11 cellular contexts compared by ENCODE assay signal in genomic region chr1:1326075-1326605, GRCh38. TPM values are rescaled to one million over a fixed set of nuclear protein-coding genes. Genes with fewer than 3 reads are reported as not detected.
A peak's percentile ranks its signal among the peaks of the same experiment; 100 is the strongest.
DNase-seq lines count a peak whose midpoint lies in the region; FAIRE-seq and TF ChIP-seq lines count a peak whose summit lies in the region.
"Had no signal": no experiment of that assay in that cellular context is flagged by ENCODE, and none has a peak within 500 bp of the region (broad histone marks: within the 10 kb centered on the region; RNA-seq: fewer than 3 reads in every experiment).

No MANE protein-coding gene starts in this region.

- no peaks in the 10 kb centered on the region for H3K27me3 Mint-ChIP-seq in activated naive CD4-positive, alpha-beta T cell treated with anti-CD3 and anti-CD28 coated beads for 36 hours (ENCODE audit: low read depth)
- H3K27me3 Mint-ChIP-seq in activated T-helper 1 cell treated with anti-CD3 and anti-CD28 coated beads, Interleukin-12 subunit alpha, Interleukin-12 subunit beta, Interleukin-2, Interleukin-4 antibody, amounts not matched to agents 30 ng/mL and 10 ng/mL and 1 ng/mL, durations not matched to agents 14 hours and 24 hours and 36 hours (ENCODE audit: insufficient read depth) = no peaks in the 10 kb centered on the region
- H3K27me3 Mint-ChIP-seq in immature natural killer cell (ENCODE audit: low read depth in 3 of 3) = peaks cover 1 to 5% (median 4%) of the 10 kb centered on the region in 3 donors

- peaks cover 32% of the 10 kb centered on the region for H3K4me1 Mint-ChIP-seq in activated naive CD4-positive, alpha-beta T cell treated with anti-CD3 and anti-CD28 coated beads for 36 hours (ENCODE audit: low read depth)
- H3K4me1 Mint-ChIP-seq in activated T-helper 1 cell treated with anti-CD3 and anti-CD28 coated beads, Interleukin-12 subunit alpha, Interleukin-12 subunit beta, Interleukin-2, Interleukin-4 antibody, amounts not matched to agents 30 ng/mL and 10 ng/mL and 1 ng/mL, durations not matched to agents 14 hours and 24 hours and 36 hours (ENCODE audit: low read depth) = peaks cover 20% of the 10 kb centered on the region
- peaks cover 20 to 26% of the 10 kb centered on the region in 2 donors for H3K4me1 Mint-ChIP-seq in immature natural killer cell

- peak overlapping the region; percentile 87 for H3K4me3 Mint-ChIP-seq in activated naive CD4-positive, alpha-beta T cell treated with anti-CD3 and anti-CD28 coated beads for 36 hours
- H3K4me3 Mint-ChIP-seq in activated T-helper 1 cell treated with anti-CD3 and anti-CD28 coated beads, Interleukin-12 subunit alpha, Interleukin-12 subunit beta, Interleukin-2, Interleukin-4 antibody, amounts not matched to agents 30 ng/mL and 10 ng/mL and 1 ng/mL, durations not matched to agents 14 hours and 24 hours and 36 hours = peak overlapping the region; percentile 76
- H3K4me3 Mint-ChIP-seq in immature natural killer cell = peak overlapping the region; percentile 20 to 59 (median 47)

- H3K27ac Mint-ChIP-seq in activated naive CD4-positive, alpha-beta T cell treated with anti-CD3 and anti-CD28 coated beads for 36 hours = no peak overlapping the region
- H3K27ac Mint-ChIP-seq in activated T-helper 1 cell treated with anti-CD3 and anti-CD28 coated beads, Interleukin-12 subunit alpha, Interleukin-12 subunit beta, Interleukin-2, Interleukin-4 antibody, amounts not matched to agents 30 ng/mL and 10 ng/mL and 1 ng/mL, durations not matched to agents 14 hours and 24 hours and 36 hours = peak overlapping the region; percentile 29
- H3K27ac Mint-ChIP-seq in immature natural killer cell = no peak overlapping the region

- DNase-seq in activated naive CD4-positive, alpha-beta T cell treated with anti-CD3 and anti-CD28 coated beads for 36 hours = no peak
- no peak for DNase-seq in activated naive CD4-positive, alpha-beta T cell treated with anti-CD3 and anti-CD28 coated beads, Interleukin-2, amount 50 U/mL, for 16 hours
- DNase-seq in activated T-helper 1 cell treated with anti-CD3 and anti-CD28 coated beads, Interleukin-12 subunit alpha, Interleukin-12 subunit beta, Interleukin-2, Interleukin-4 antibody, amounts not matched to agents 30 ng/mL and 10 ng/mL and 1 ng/mL, durations not matched to agents 14 hours and 24 hours and 36 hours (ENCODE audit: low spot score) = no peak
- no peak for DNase-seq in immature natural killer cell
- no peak for DNase-seq in suprapubic skin (ENCODE audit: low spot score in 2 of 2)
- no peak for DNase-seq in SIG-M5 treated with dmso at 0.1 percent for 504 hours (lab: John Stamatoyannopoulos, UW; ENCODE audit: unreplicated experiment)
- DNase-seq in GM12891 (ENCODE audit: insufficient read length, low spot score) = no peak
- no peak for DNase-seq in SK-N-DZ (ENCODE audit: low spot score)
- DNase-seq: aorta, MV-4-11 had no signal

- H3K9me3 Mint-ChIP-seq in activated naive CD4-positive, alpha-beta T cell treated with anti-CD3 and anti-CD28 coated beads for 36 hours = no peaks in the 10 kb centered on the region
- H3K9me3 Mint-ChIP-seq in activated T-helper 1 cell treated with anti-CD3 and anti-CD28 coated beads, Interleukin-12 subunit alpha, Interleukin-12 subunit beta, Interleukin-2, Interleukin-4 antibody, amounts not matched to agents 30 ng/mL and 10 ng/mL and 1 ng/mL, durations not matched to agents 14 hours and 24 hours and 36 hours = no peaks in the 10 kb centered on the region
- H3K9me3 Mint-ChIP-seq in immature natural killer cell = no peaks in the 10 kb centered on the region

- intact Hi-C loops in activated naive CD4-positive, alpha-beta T cell treated with anti-CD3 and anti-CD28 coated beads for 36 hours (cut with micrococcal nuclease) = no loop called here
- intact Hi-C loops in activated T-helper 1 cell treated with anti-CD3 and anti-CD28 coated beads, Interleukin-12 subunit alpha, Interleukin-12 subunit beta, Interleukin-2, Interleukin-4 antibody, amounts not matched to agents 30 ng/mL and 10 ng/mL and 1 ng/mL, durations not matched to agents 14 hours and 24 hours and 36 hours (cut with micrococcal nuclease) = no loop called here

- H3K27ac ChIP-seq in suprapubic skin = peak overlapping the region; percentile 89

- FAIRE-seq in GM12891 (lab: Jason Lieb, UNC) = no peak

- TF ChIP-seq POLR2A in suprapubic skin (IDR thresholded peaks at IDR 0.05) (no peak), GM12891 (IDR thresholded peaks at IDR 0.05; ENCODE audit: low read depth, low read length) (no peak)

- TF ChIP-seq EP300 in suprapubic skin (IDR thresholded peaks at IDR 0.05) = no peak

- H3K27me3 ChIP-seq in suprapubic skin = no peaks in the 10 kb centered on the region

- H3K36me3 ChIP-seq in suprapubic skin = peaks cover 21% of the 10 kb centered on the region

- H3K4me1 ChIP-seq in suprapubic skin = peaks cover 56% of the 10 kb centered on the region

- no peaks in the 10 kb centered on the region for H3K9me3 ChIP-seq in suprapubic skin

- CTCF ChIA-PET in activated naive CD4-positive, alpha-beta T cell treated with anti-CD3 and anti-CD28 coated beads for 36 hours (lab: Charles Lee) = no interaction called here

- no peak for TF ChIP-seq CTCF in suprapubic skin (IDR thresholded peaks at IDR 0.05)

- WGBS in suprapubic skin = 63% methylated on average over 8 of the region's 8 CpGs

- peaks cover 3% of the 10 kb centered on the region for H3K36me3 Mint-ChIP-seq in activated naive CD4-positive, alpha-beta T cell treated with anti-CD3 and anti-CD28 coated beads for 36 hours (ENCODE audit: low read depth)
- H3K36me3 Mint-ChIP-seq in activated T-helper 1 cell treated with anti-CD3 and anti-CD28 coated beads, Interleukin-12 subunit alpha, Interleukin-12 subunit beta, Interleukin-2, Interleukin-4 antibody, amounts not matched to agents 30 ng/mL and 10 ng/mL and 1 ng/mL, durations not matched to agents 14 hours and 24 hours and 36 hours (ENCODE audit: low read depth) = peaks cover 3% of the 10 kb centered on the region
- H3K36me3 Mint-ChIP-seq in immature natural killer cell = no peaks in the 10 kb centered on the region

- peak overlapping the region; percentile 90 for H3K4me3 ChIP-seq in suprapubic skin

TF ChIP-seq in GM12891, 5 proteins besides CTCF, POLR2A, EP300 and RAD21 (continues in another document):
- no peak for TF ChIP-seq SPI1 (IDR thresholded peaks at IDR 0.05; ENCODE audit: low read depth, low read length)
- no peak for TF ChIP-seq POLR2AphosphoS5 (IDR thresholded peaks at IDR 0.05; ENCODE audit: low read depth, low read length)

RNA-seq across cellular contexts. Expression of gene CPTP, which starts 1.5 kb away (rescaled TPM):
- 1 to 10 TPM; 5.6 to 5.7 TPM for total RNA-seq in activated naive CD4-positive, alpha-beta T cell treated with anti-CD3 and anti-CD28 coated beads for 36 hours
- 13.6 and 14.6 TPM in 2 replicates for total RNA-seq in activated T-helper 1 cell treated with anti-CD3 and anti-CD28 coated beads, Interleukin-12 subunit alpha, Interleukin-12 subunit beta, Interleukin-2, Interleukin-4 antibody, amounts not matched to agents 30 ng/mL and 10 ng/mL and 1 ng/mL, durations not matched to agents 14 hours and 24 hours and 36 hours
- polyA plus RNA-seq in immature natural killer cell = 10 to 100 TPM in 2 of 3 donors, 1 to 10 TPM in 1; 9.2 to 23.7 (median 10.5) TPM
- total RNA-seq in suprapubic skin = 10 to 100 TPM; 32.5 to 60.4 (median 54.3) TPM
- 11.6 TPM for polyA plus RNA-seq in GM12891 (2012; ENCODE audit: low read depth, missing spikeins)
- polyA plus RNA-seq in SK-N-DZ (2014; cell fraction: cytosol; rRNA removed) = 10.0 and 10.7 TPM in 2 replicates
- 5.8 and 6.7 TPM in 2 replicates for polyA plus RNA-seq in SK-N-DZ (2014; cell fraction: nucleus; rRNA removed)

RNA-seq across cellular contexts. Expression of gene INTS11, which starts 1.7 kb away (rescaled TPM):
- total RNA-seq in activated naive CD4-positive, alpha-beta T cell treated with anti-CD3 and anti-CD28 coated beads for 36 hours = 100 to 1,000 TPM; 117 to 118 TPM
- total RNA-seq in activated T-helper 1 cell treated with anti-CD3 and anti-CD28 coated beads, Interleukin-12 subunit alpha, Interleukin-12 subunit beta, Interleukin-2, Interleukin-4 antibody, amounts not matched to agents 30 ng/mL and 10 ng/mL and 1 ng/mL, durations not matched to agents 14 hours and 24 hours and 36 hours = 144 and 147 TPM in 2 replicates
- 10 to 100 TPM; 62.1 to 68.8 (median 67.5) TPM for polyA plus RNA-seq in immature natural killer cell
- 100 to 1,000 TPM; 105 to 242 (median 151) TPM for total RNA-seq in suprapubic skin
- polyA plus RNA-seq in GM12891 (2012; ENCODE audit: low read depth, missing spikeins) = 53.4 TPM
- polyA plus RNA-seq in SK-N-DZ (2014; cell fraction: cytosol; rRNA removed) = 73.2 and 97.2 TPM in 2 replicates
- polyA plus RNA-seq in SK-N-DZ (2014; cell fraction: nucleus; rRNA removed) = 426 and 497 TPM in 2 replicates

RNA-seq across cellular contexts. Expression of gene TAS1R3, which starts 4.9 kb away (rescaled TPM):
- under 1 TPM; 0.10 to 0.14 TPM for total RNA-seq in activated naive CD4-positive, alpha-beta T cell treated with anti-CD3 and anti-CD28 coated beads for 36 hours
- 0.22 and 0.34 TPM in 2 replicates for total RNA-seq in activated T-helper 1 cell treated with anti-CD3 and anti-CD28 coated beads, Interleukin-12 subunit alpha, Interleukin-12 subunit beta, Interleukin-2, Interleukin-4 antibody, amounts not matched to agents 30 ng/mL and 10 ng/mL and 1 ng/mL, durations not matched to agents 14 hours and 24 hours and 36 hours
- polyA plus RNA-seq in immature natural killer cell = under 1 TPM in 1 of 3 donors, not detected in 2; 0.08 TPM
- total RNA-seq in suprapubic skin = 1 to 10 TPM in 1 of 4 donors, under 1 TPM in 3; 0.56 to 1.8 (median 0.82) TPM
- polyA plus RNA-seq in GM12891 (2012; ENCODE audit: low read depth, missing spikeins) = 0.50 TPM
- polyA plus RNA-seq in SK-N-DZ (2014; cell fraction: cytosol; rRNA removed) = 0.07 and 0.33 TPM in 2 replicates
- polyA plus RNA-seq in SK-N-DZ (2014; cell fraction: nucleus; rRNA removed) = 0.54 and 0.69 TPM in 2 replicates
- polyA plus RNA-seq: CD14-positive monocyte had no signal

RNA-seq across cellular contexts. Expression of gene PUSL1, which starts 17.7 kb away (rescaled TPM):
- total RNA-seq in activated naive CD4-positive, alpha-beta T cell treated with anti-CD3 and anti-CD28 coated beads for 36 hours = 10 to 100 TPM; 17.0 to 17.6 TPM
- total RNA-seq in activated T-helper 1 cell treated with anti-CD3 and anti-CD28 coated beads, Interleukin-12 subunit alpha, Interleukin-12 subunit beta, Interleukin-2, Interleukin-4 antibody, amounts not matched to agents 30 ng/mL and 10 ng/mL and 1 ng/mL, durations not matched to agents 14 hours and 24 hours and 36 hours = 34.6 and 36.8 TPM in 2 replicates
- polyA plus RNA-seq in immature natural killer cell = 10 to 100 TPM; 17.3 to 25.4 (median 18.9) TPM
- total RNA-seq in suprapubic skin = 10 to 100 TPM; 16.9 to 56.4 (median 36.4) TPM
- polyA plus RNA-seq in GM12891 (2012; ENCODE audit: low read depth, missing spikeins) = 10.1 TPM
- 26.7 and 45.0 TPM in 2 replicates for polyA plus RNA-seq in SK-N-DZ (2014; cell fraction: cytosol; rRNA removed)
- 39.6 and 44.2 TPM in 2 replicates for polyA plus RNA-seq in SK-N-DZ (2014; cell fraction: nucleus; rRNA removed)

RNA-seq across cellular contexts. Expression of gene ACAP3, which starts 18.4 kb away (rescaled TPM):
- 10 to 100 TPM; 24.1 to 25.3 TPM for total RNA-seq in activated naive CD4-positive, alpha-beta T cell treated with anti-CD3 and anti-CD28 coated beads for 36 hours
- total RNA-seq in activated T-helper 1 cell treated with anti-CD3 and anti-CD28 coated beads, Interleukin-12 subunit alpha, Interleukin-12 subunit beta, Interleukin-2, Interleukin-4 antibody, amounts not matched to agents 30 ng/mL and 10 ng/mL and 1 ng/mL, durations not matched to agents 14 hours and 24 hours and 36 hours = 47.7 and 55.1 TPM in 2 replicates
- 1 to 10 TPM; 1.4 to 7.0 (median 4.6) TPM for polyA plus RNA-seq in immature natural killer cell
- total RNA-seq in suprapubic skin = 100 to 1,000 TPM; 112 to 309 (median 148) TPM
- polyA plus RNA-seq in GM12891 (2012; ENCODE audit: low read depth, missing spikeins) = 16.1 TPM
- polyA plus RNA-seq in SK-N-DZ (2014; cell fraction: cytosol; rRNA removed) = 30.5 and 31.1 TPM in 2 replicates
- 600 and 662 TPM in 2 replicates for polyA plus RNA-seq in SK-N-DZ (2014; cell fraction: nucleus; rRNA removed)
